9 cellular contexts compared by ENCODE assay signal in the genomic region with DNA sequence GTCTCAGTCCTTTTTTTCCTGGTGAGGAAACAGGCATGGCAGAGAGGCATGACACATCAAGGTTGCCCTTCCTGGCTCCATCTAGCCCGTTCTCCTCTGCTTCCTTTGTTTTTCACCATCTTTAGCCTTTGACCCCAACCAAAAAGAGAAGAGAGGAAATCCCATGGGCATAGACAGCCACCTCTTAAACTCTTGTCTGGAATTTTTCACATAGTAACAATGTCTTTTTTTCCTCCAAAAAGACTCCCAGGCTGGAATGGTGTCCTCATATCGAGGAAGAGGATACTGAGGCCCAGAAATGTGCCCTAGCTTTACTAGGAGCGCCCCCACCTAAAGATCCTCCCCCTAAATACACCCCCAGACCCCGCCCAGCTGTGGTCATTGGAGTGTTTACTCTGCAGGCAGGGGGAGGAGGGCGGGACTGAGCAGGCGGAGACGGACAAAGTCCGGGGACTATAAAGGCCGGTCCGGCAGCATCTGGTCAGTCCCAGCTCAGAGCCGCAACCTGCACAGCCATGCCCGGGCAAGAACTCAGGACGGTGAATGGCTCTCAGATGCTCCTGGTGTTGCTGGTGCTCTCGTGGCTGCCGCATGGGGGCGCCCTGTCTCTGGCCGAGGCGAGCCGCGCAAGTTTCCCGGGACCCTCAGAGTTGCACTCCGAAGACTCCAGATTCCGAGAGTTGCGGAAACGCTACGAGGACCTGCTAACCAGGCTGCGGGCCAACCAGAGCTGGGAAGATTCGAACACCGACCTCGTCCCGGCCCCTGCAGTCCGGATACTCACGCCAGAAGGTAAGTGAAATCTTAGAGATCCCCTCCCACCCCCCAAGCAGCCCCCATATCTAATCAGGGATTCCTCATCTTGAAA. TPM values are rescaled to one million over a fixed set of nuclear protein-coding genes. Genes with fewer than 3 reads are reported as not detected.
DNase-seq lines count a peak whose midpoint lies in the region; ATAC-seq and TF ChIP-seq lines count a peak whose summit lies in the region.
"Had no signal": no experiment of that assay in that cellular context is flagged by ENCODE, and none has a peak within 500 bp of the region (broad histone marks: within the 10 kb centered on the region; RNA-seq: fewer than 3 reads in every experiment).

A gene with protein sequence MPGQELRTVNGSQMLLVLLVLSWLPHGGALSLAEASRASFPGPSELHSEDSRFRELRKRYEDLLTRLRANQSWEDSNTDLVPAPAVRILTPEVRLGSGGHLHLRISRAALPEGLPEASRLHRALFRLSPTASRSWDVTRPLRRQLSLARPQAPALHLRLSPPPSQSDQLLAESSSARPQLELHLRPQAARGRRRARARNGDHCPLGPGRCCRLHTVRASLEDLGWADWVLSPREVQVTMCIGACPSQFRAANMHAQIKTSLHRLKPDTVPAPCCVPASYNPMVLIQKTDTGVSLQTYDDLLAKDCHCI (plus strand): TSS at position 484 of the 868 bp plus-strand sequence. CDS start 32 bp downstream, at position 516.

- peaks cover 7% of the 10 kb centered on the region for H3K4me1 Mint-ChIP-seq in activated T-cell treated with anti-CD3 and anti-CD28 coated beads, Interleukin-2, amount 50 U/mL, for 4 hours (ENCODE audit: low read depth)

- H3K9me3 ChIP-seq in heart left ventricle = peaks cover 0 to 4% (median 0%) of the 10 kb centered on the region in 12 donors

- no peaks in the 10 kb centered on the region for H3K36me3 Mint-ChIP-seq in activated T-cell treated with anti-CD3 and anti-CD28 coated beads, Interleukin-2, amount 50 U/mL, for 4 hours (ENCODE audit: insufficient read depth)
- H3K36me3 Mint-ChIP-seq: activated naive CD8-positive, alpha-beta T cell had no signal

- TF ChIP-seq CTCF in heart left ventricle (IDR thresholded peaks at IDR 0.05) = peak in 11 of 12 donors; percentile 18 to 52 (median 45)
- TF ChIP-seq CTCF in retinal pigment epithelial cell (conservative IDR thresholded peaks at IDR 0.05; ENCODE audit: low read depth, low read length) = peak; percentile 81

- ATAC-seq in activated T-cell treated with anti-CD3 and anti-CD28 coated beads, Interleukin-2, amount 50 U/mL, for 4 hours = no peak
- ATAC-seq in heart left ventricle = peak in 3 of 4 donors; percentile 43 to 50 (median 44)

- peaks cover 0 to 19% (median 0%) of the 10 kb centered on the region in 9 donors for H3K36me3 ChIP-seq in heart left ventricle

- H3K9me3 Mint-ChIP-seq in activated T-cell treated with anti-CD3 and anti-CD28 coated beads, Interleukin-2, amount 50 U/mL, for 4 hours = no peaks in the 10 kb centered on the region

- H3K4me3 Mint-ChIP-seq in activated T-cell treated with anti-CD3 and anti-CD28 coated beads, Interleukin-2, amount 50 U/mL, for 4 hours = no peak within 1 kb of the TSS

- H3K27ac ChIP-seq in heart left ventricle = peak within 1 kb of the TSS in 2 of 12 donors; percentile 25 to 86

- intact Hi-C loops in heart left ventricle (cut with DNase I) = loop anchor here in 2 of 10 donors (5.0 to 10.0 kb wide), 2 partner anchors 34 to 111 kb away; a partner anchor contains a TSS

- H3K27me3 ChIP-seq in heart left ventricle = no peaks in the 10 kb centered on the region

- peaks cover 0 to 37% (median 16%) of the 10 kb centered on the region in 12 donors for H3K4me1 ChIP-seq in heart left ventricle

- TF ChIP-seq POLR2A in heart left ventricle (IDR thresholded peaks at IDR 0.05) = no peak

- peaks cover 54% of the 10 kb centered on the region for H3K27me3 Mint-ChIP-seq in activated T-cell treated with anti-CD3 and anti-CD28 coated beads, Interleukin-2, amount 50 U/mL, for 4 hours (ENCODE audit: low read depth)

- WGBS in heart left ventricle, 4 donors = 41 to 49% (median 47%) methylated on average over 25 to 33 of the region's 33 CpGs

- DNase-seq in GM03348 (ENCODE audit: low spot score) = peak; percentile 92
- peak; percentile 21 to 54 for DNase-seq in Kasumi-1 (lab: John Stamatoyannopoulos, UW)
- DNase-seq in activated T-cell treated with anti-CD3 and anti-CD28 coated beads, Interleukin-2, amount 50 U/mL, for 4 hours = peak; percentile 9
- peak; percentile 46 to 76 (median 56) for DNase-seq in heart left ventricle
- no peak for DNase-seq in retinal pigment epithelial cell (ENCODE audit: low read depth)
- no peak for DNase-seq in OCI-M2 (lab: John Stamatoyannopoulos, UW; ENCODE audit: unreplicated experiment)
- DNase-seq in T-helper 1 cell = no peak
- DNase-seq in KG1 (lab: John Stamatoyannopoulos, UW) = no peak

- H3K4me3 ChIP-seq in heart left ventricle (peak within 1 kb of the TSS in 8 of 12 donors; percentile 9 to 59 (median 28)), retinal pigment epithelial cell (ENCODE audit: low read length) (peak within 1 kb of the TSS; percentile 88)

RNA-seq across cellular contexts. Expression of the gene that starts here (rescaled TPM):
- total RNA-seq in activated T-cell treated with anti-CD3 and anti-CD28 coated beads, Interleukin-2, amount 50 U/mL, for 4 hours = under 1 TPM; 0.53 to 0.71 (median 0.56) TPM
- 1 to 10 TPM in 4 of 9 donors, under 1 TPM in 5; 0.69 to 5.7 (median 0.99) TPM for total RNA-seq in heart left ventricle
- under 1 TPM; 0.33 to 0.50 TPM for polyA plus RNA-seq in heart left ventricle

Comparison
In these comparisons a context has a peak if more than half of its experiments do, and no peak if none do; other contexts are left out.
1. Peak in DNase-seq in activated T-cell treated with anti-CD3 and anti-CD28 coated beads, Interleukin-2, amount 50 U/mL, for 4 hours; RNA of the gene not detected or under 1 TPM.
2. DNase-seq: peak in GM03348 (single experiment), Kasumi-1 (2 of 2) and heart left ventricle (5 of 5); none in retinal pigment epithelial cell (single experiment), OCI-M2 (single experiment), T-helper 1 cell (0 of 5) and KG1 (single experiment).
3. ATAC-seq: peak in heart left ventricle (3 of 4); none in activated T-cell treated with anti-CD3 and anti-CD28 coated beads, Interleukin-2, amount 50 U/mL, for 4 hours (0 of 2).